In the genomic region with DNA sequence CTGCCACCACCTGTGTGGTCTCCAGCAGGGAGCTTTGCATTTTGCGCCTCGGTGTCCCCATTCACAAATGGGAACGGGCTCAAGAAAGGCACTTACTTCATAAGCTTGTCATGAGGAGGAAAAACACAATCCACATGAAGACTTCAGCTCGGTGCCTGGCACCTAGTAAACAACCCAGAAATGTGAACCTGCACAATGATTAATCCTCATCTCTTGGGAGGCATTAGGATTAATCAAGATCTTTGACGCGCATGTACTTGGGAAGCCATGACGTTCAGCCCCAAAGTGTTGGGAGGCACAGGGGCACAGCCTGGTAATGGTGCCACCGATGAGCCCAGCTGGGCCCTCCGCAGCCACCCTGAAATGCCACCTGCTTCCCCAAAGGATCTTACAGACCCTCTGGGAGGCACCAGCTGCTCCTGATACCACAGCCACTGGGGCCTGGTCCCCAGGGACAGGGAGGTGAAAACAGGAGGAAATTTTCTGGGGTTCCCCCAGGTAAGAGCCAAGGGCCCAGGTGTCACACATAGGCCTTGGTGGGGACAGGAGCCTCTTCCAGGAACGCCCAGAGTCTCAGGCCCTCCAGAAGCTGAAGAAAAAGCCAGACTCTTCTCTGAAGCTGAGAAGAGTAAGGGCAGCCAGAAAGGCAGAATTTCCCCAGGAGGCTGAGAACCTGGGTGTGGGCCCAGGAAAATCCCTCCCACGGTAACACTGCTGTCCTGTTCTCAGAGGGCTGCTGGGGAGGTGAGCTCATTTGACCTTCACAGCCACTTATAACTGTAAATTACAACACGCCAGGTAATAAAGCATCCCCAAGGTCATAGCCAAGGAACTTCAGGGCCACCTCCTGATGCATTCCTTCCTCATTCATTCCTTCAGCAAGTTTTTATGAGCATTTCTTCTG, we compare ENCODE assay signal across 18 cellular contexts.
A peak's percentile ranks its signal among the peaks of the same experiment; 100 is the strongest.
DNase-seq lines count a peak whose midpoint lies in the region; ATAC-seq and TF ChIP-seq lines count a peak whose summit lies in the region.
"Had no signal": no experiment of that assay in that cellular context is flagged by ENCODE, and none has a peak within 500 bp of the region (broad histone marks: within the 10 kb centered on the region; RNA-seq: fewer than 3 reads in every experiment).

No MANE protein-coding gene starts in this region.

- H3K27me3 Mint-ChIP-seq in MCF 10A (ENCODE audit: insufficient read depth, unreplicated experiment) = no peaks in the 10 kb centered on the region
- no peaks in the 10 kb centered on the region for H3K27me3 Mint-ChIP-seq in stimulated activated naive CD8-positive, alpha-beta T cell treated with anti-CD3 and anti-CD28 coated beads, Interleukin-15, Interleukin-2, amounts not matched to agents 100 ng/mL and 50 ng/mL, for 24 hours
- peaks cover 1% of the 10 kb centered on the region for H3K27me3 Mint-ChIP-seq in progenitor cell of endocrine pancreas

- H3K79me2 ChIP-seq in mammary epithelial cell (ENCODE audit: insufficient read depth, low read length) = no peaks in the 10 kb centered on the region

- no peak overlapping the region for H3K4me2 ChIP-seq in mammary epithelial cell (ENCODE audit: insufficient read depth, low read depth, low read length)
- H3K4me2 ChIP-seq: PC-9 had no signal

- WGBS in mammary epithelial cell (ENCODE audit: low coverage, missing lambda C conversion rate) = 97% methylated on average over 12 of the region's 12 CpGs

- BruUV-seq in mammary epithelial cell (replicated peaks; lab: Mats Ljungman, UMichigan) (no TSS peak), MCF 10A (replicated peaks; lab: Mats Ljungman, UMichigan) (no TSS peak)

- in situ Hi-C loops in mammary epithelial cell (cut with MboI; ENCODE audit: low sequenced_read_pairs in 2 of 2) = loop anchor here in 1 of 2 donors (10.0 kb wide), 1 partner anchor 104 kb away; the partner anchor contains the start of gene RYBP

- H3K4me3 ChIP-seq in mammary epithelial cell (replicated peaks in 1 of 3; ENCODE audit: insufficient read depth in 1 of 3, low read depth in 2 of 3, low read length in 3 of 3) = no peak overlapping the region
- no peak overlapping the region for H3K4me3 ChIP-seq in choroid plexus epithelial cell (ENCODE audit: low read depth, low read length)
- no peak overlapping the region for H3K4me3 ChIP-seq in SJCRH30
- H3K4me3 ChIP-seq: esophagus squamous epithelium, heart right ventricle, PC-9 had no signal

- no peaks in the 10 kb centered on the region for H3K27me3 ChIP-seq in mammary epithelial cell (ENCODE audit: insufficient read depth, low read length)
- no peaks in the 10 kb centered on the region for H3K27me3 ChIP-seq in SJCRH30
- H3K27me3 ChIP-seq: esophagus squamous epithelium, heart right ventricle had no signal

- H3K9me3 Mint-ChIP-seq in MCF 10A (ENCODE audit: unreplicated experiment) (no peaks in the 10 kb centered on the region), progenitor cell of endocrine pancreas (ENCODE audit: low read depth) (no peaks in the 10 kb centered on the region)
- H3K9me3 Mint-ChIP-seq in stimulated activated naive CD8-positive, alpha-beta T cell treated with anti-CD3 and anti-CD28 coated beads, Interleukin-15, Interleukin-2, amounts not matched to agents 100 ng/mL and 50 ng/mL, for 24 hours = no peaks in the 10 kb centered on the region
- H3K9me3 Mint-ChIP-seq: activated T-helper 2 cell treated with anti-CD3 and anti-CD28 coated beads, Interferon-gamma antibody, Interleukin-2, Interleukin-4, amounts not matched to agents 10 μg/mL and 5 μg/mL and 100 μg/mL, durations not matched to agents 14 hours and 24 hours and 36 hours had no signal

- H4K20me1 ChIP-seq in mammary epithelial cell (ENCODE audit: insufficient read depth, low read length) = no peaks in the 10 kb centered on the region

- H3K4me1 Mint-ChIP-seq in MCF 10A (ENCODE audit: insufficient read depth, unreplicated experiment) (peaks cover 35% of the 10 kb centered on the region), progenitor cell of endocrine pancreas (ENCODE audit: low read depth) (no peaks in the 10 kb centered on the region)
- peaks cover 52% of the 10 kb centered on the region for H3K4me1 Mint-ChIP-seq in stimulated activated naive CD8-positive, alpha-beta T cell treated with anti-CD3 and anti-CD28 coated beads, Interleukin-15, Interleukin-2, amounts not matched to agents 100 ng/mL and 50 ng/mL, for 24 hours (ENCODE audit: low read depth)

- DNase-seq in mammary epithelial cell (peak; percentile 22), MCF 10A (ENCODE audit: unreplicated experiment) (no peak), choroid plexus epithelial cell (ENCODE audit: low read depth) (peak; percentile 32), occipital lobe (lab: John Stamatoyannopoulos, UW) (no peak), SJCRH30 (no peak), progenitor cell of endocrine pancreas (ENCODE audit: low spot score, unreplicated experiment) (no peak)
- DNase-seq: activated CD4-positive, alpha-beta T cell treated with anti-CD3 and anti-CD28 coated beads, Interleukin-2, amount 50 U/mL, for 48 hours; Calu3; esophagus squamous epithelium; heart right ventricle; kidney; NCI-H187; NCI-H526 treated with DMSO at 0.1 percent for 48 hours; PC-9; small intestine had no signal

- H3K4me3 Mint-ChIP-seq in MCF 10A (ENCODE audit: unreplicated experiment) (no peak overlapping the region), progenitor cell of endocrine pancreas (ENCODE audit: low read depth) (no peak overlapping the region)
- H3K4me3 Mint-ChIP-seq in stimulated activated naive CD8-positive, alpha-beta T cell treated with anti-CD3 and anti-CD28 coated beads, Interleukin-15, Interleukin-2, amounts not matched to agents 100 ng/mL and 50 ng/mL, for 24 hours = no peak overlapping the region

- H3K4me1 ChIP-seq in mammary epithelial cell (ENCODE audit: insufficient read depth, low read length) = peaks cover 55% of the 10 kb centered on the region
- H3K4me1 ChIP-seq in SJCRH30 = peaks cover 10% of the 10 kb centered on the region

- POLR2A ChIA-PET in MCF 10A (lab: Yijun Ruan, JAX) = interaction anchor here (0.6 to 1.5 kb wide), 3 partner anchors 16 to 40 kb away, joined by 3 to 5 read pairs (median 4); no protein-coding TSS in a partner anchor

- H3K27ac ChIP-seq in mammary epithelial cell (ENCODE audit: insufficient read depth, low read depth, low read length) (no peak overlapping the region), SJCRH30 (no peak overlapping the region)
- H3K27ac ChIP-seq: heart right ventricle, PC-9 had no signal

- intact Hi-C loops in mammary epithelial cell (cut with micrococcal nuclease) (loop anchor here (10.0 kb wide), 1 partner anchor 474 kb away; no protein-coding TSS in a partner anchor), MCF 10A (cut with micrococcal nuclease) (no loop called here)

- H3K36me3 Mint-ChIP-seq in MCF 10A (ENCODE audit: insufficient read depth, unreplicated experiment) = peaks cover 6% of the 10 kb centered on the region
- H3K36me3 Mint-ChIP-seq in stimulated activated naive CD8-positive, alpha-beta T cell treated with anti-CD3 and anti-CD28 coated beads, Interleukin-15, Interleukin-2, amounts not matched to agents 100 ng/mL and 50 ng/mL, for 24 hours (ENCODE audit: low read depth) = no peaks in the 10 kb centered on the region
- H3K36me3 Mint-ChIP-seq in progenitor cell of endocrine pancreas (ENCODE audit: insufficient read depth) = no peaks in the 10 kb centered on the region

- CTCF ChIA-PET in mammary epithelial cell (lab: Charles Lee; ENCODE audit: low non-redundant PET) = no interaction called here
- CTCF ChIA-PET in MCF 10A (lab: Yijun Ruan, JAX) = interaction anchor here (1.1 to 2.3 kb wide), 3 partner anchors 325 to 478 kb away, joined by 4 to 9 read pairs (median 4); no protein-coding TSS in a partner anchor

- no peak overlapping the region for H3K9ac ChIP-seq in mammary epithelial cell (ENCODE audit: insufficient read depth, low read length)

- H3K27ac Mint-ChIP-seq in MCF 10A (ENCODE audit: low read depth, unreplicated experiment) (no peak overlapping the region), progenitor cell of endocrine pancreas (no peak overlapping the region)
- H3K27ac Mint-ChIP-seq in stimulated activated naive CD8-positive, alpha-beta T cell treated with anti-CD3 and anti-CD28 coated beads, Interleukin-15, Interleukin-2, amounts not matched to agents 100 ng/mL and 50 ng/mL, for 24 hours = peak overlapping the region; percentile 61
- H3K27ac Mint-ChIP-seq: activated T-helper 2 cell treated with anti-CD3 and anti-CD28 coated beads, Interferon-gamma antibody, Interleukin-2, Interleukin-4, amounts not matched to agents 10 μg/mL and 5 μg/mL and 100 μg/mL, durations not matched to agents 14 hours and 24 hours and 36 hours had no signal

- ATAC-seq in HG02759 (IDR thresholded peaks at IDR 0.05; ENCODE audit: unreplicated experiment) = peak; percentile 31
- ATAC-seq: heart right ventricle had no signal

- H3K9me3 ChIP-seq in mammary epithelial cell (replicated peaks; ENCODE audit: insufficient read depth, low read length) = peaks cover 22% of the 10 kb centered on the region
- H3K9me3 ChIP-seq in SJCRH30 (replicated peaks) = no peaks in the 10 kb centered on the region
- H3K9me3 ChIP-seq: esophagus squamous epithelium, heart right ventricle had no signal

- dilution Hi-C loops in mammary epithelial cell (cut with HindIII; ENCODE audit: low sequenced_read_pairs) = no loop called here

- H2AFZ ChIP-seq in mammary epithelial cell (ENCODE audit: low read depth, low read length) = no peak overlapping the region
- H2AFZ ChIP-seq: PC-9 had no signal

- H3K36me3 ChIP-seq in mammary epithelial cell (ENCODE audit: insufficient read depth, low read length) (no peaks in the 10 kb centered on the region), SJCRH30 (no peaks in the 10 kb centered on the region)
- H3K36me3 ChIP-seq: esophagus squamous epithelium, heart right ventricle had no signal

- no peak for TF ChIP-seq CTCF in mammary epithelial cell (conservative IDR thresholded peaks at IDR 0.05 in 1 of 2, IDR thresholded peaks at IDR 0.05 in 1 of 2; ENCODE audit: extremely low read depth in 1 of 2, insufficient read depth in 1 of 2, low read depth in 1 of 2, low read length in 2 of 2)
- TF ChIP-seq CTCF in MCF 10A (IDR thresholded peaks at IDR 0.05; ENCODE audit: unreplicated experiment) = no peak
- no peak for TF ChIP-seq CTCF in choroid plexus epithelial cell (conservative IDR thresholded peaks at IDR 0.05; ENCODE audit: low read depth, low read length)
- TF ChIP-seq CTCF in progenitor cell of endocrine pancreas (IDR thresholded peaks at IDR 0.05; ENCODE audit: unreplicated experiment) = no peak

Comparison
In these comparisons a context has a peak if more than half of its experiments do, and no peak if none do; other contexts are left out.
1. DNase-seq: peak in mammary epithelial cell (single experiment) and choroid plexus epithelial cell (single experiment); none in MCF 10A (single experiment), occipital lobe (single experiment), SJCRH30 (0 of 2) and progenitor cell of endocrine pancreas (single experiment).